In genomic region chr20:19975901-19976300, GRCh38 we compare ENCODE assay signal across 1 cellular context.
TF ChIP-seq lines count a peak whose summit lies in the region.

No MANE protein-coding gene starts in this region.

TF ChIP-seq in SK-N-SH treated with all-trans-retinoic acid at 6 μM for 48 hours, 23 proteins besides CTCF, POLR2A, EP300 and RAD21 (continued from another document):
- TF ChIP-seq TSHZ2 (CRISPR knock-in tag; IDR thresholded peaks at IDR 0.05) = no peak
